8 cellular contexts compared by ENCODE assay signal in genomic region chr9:31347082-31347617, GRCh38.
DNase-seq lines count a peak whose midpoint lies in the region; ATAC-seq and TF ChIP-seq lines count a peak whose summit lies in the region.

No MANE protein-coding gene starts in this region.

- H3K4me3 Mint-ChIP-seq in activated CD4-positive, alpha-beta T cell treated with anti-CD3 and anti-CD28 coated beads for 36 hours = peak overlapping the region; percentile 65

- H2BK120ac ChIP-seq in neuronal stem cell (ENCODE audit: low read depth, low read length) = no peak overlapping the region

- H3K4me2 ChIP-seq in OCI-LY3 (ENCODE audit: low read length) (peak overlapping the region; percentile 39), neuronal stem cell (ENCODE audit: insufficient read depth, low read length, poor library complexity, severe bottlenecking) (no peak overlapping the region)

- peaks cover 11% of the 10 kb centered on the region for H3K36me3 Mint-ChIP-seq in activated CD4-positive, alpha-beta T cell treated with anti-CD3 and anti-CD28 coated beads for 36 hours (ENCODE audit: low read depth)

- H3K4me3 ChIP-seq in OCI-LY3 (ENCODE audit: low read length) (peak overlapping the region; percentile 36), neuronal stem cell (ENCODE audit: low read length in 2 of 2) (no peak overlapping the region)

- no peak overlapping the region for H2BK5ac ChIP-seq in neuronal stem cell (ENCODE audit: low read length)

- no peak overlapping the region for H2AK5ac ChIP-seq in neuronal stem cell (ENCODE audit: low read depth, low read length)

- H3K14ac ChIP-seq in neuronal stem cell (ENCODE audit: low read length) = no peak overlapping the region

- H2BK15ac ChIP-seq in neuronal stem cell (ENCODE audit: low read length) = no peak overlapping the region

- no peaks in the 10 kb centered on the region for H3K27me3 Mint-ChIP-seq in activated CD4-positive, alpha-beta T cell treated with anti-CD3 and anti-CD28 coated beads for 36 hours

- POLR2A ChIA-PET in activated CD4-positive, alpha-beta T cell treated with anti-CD3 and anti-CD28 coated beads for 36 hours (lab: Charles Lee) = interaction anchor here (0.6 to 0.7 kb wide), 2 partner anchors 13 to 21 kb away, joined by 3 read pairs; no protein-coding TSS in a partner anchor

- intact Hi-C loops in activated CD4-positive, alpha-beta T cell treated with anti-CD3 and anti-CD28 coated beads for 36 hours (cut with DNase I, micrococcal nuclease) = loop anchor here (5.0 kb wide), 2 partner anchors 75 to 195 kb away; no protein-coding TSS in a partner anchor

- H3K27me3 ChIP-seq in OCI-LY3 (ENCODE audit: low read depth, low read length) (no peaks in the 10 kb centered on the region), neuronal stem cell (ENCODE audit: control insufficient read depth in 3 of 3, insufficient read depth in 3 of 3, low read depth in 1 of 3, low read length in 3 of 3) (no peaks in the 10 kb centered on the region)

- CTCF ChIA-PET in activated CD4-positive, alpha-beta T cell treated with anti-CD3 and anti-CD28 coated beads for 36 hours (lab: Charles Lee) = interaction anchor here (0.7 to 1.7 kb wide), 4 partner anchors 12 to 34 kb away, joined by 3 to 5 read pairs (median 4); no protein-coding TSS in a partner anchor

- peak; percentile 94 for ATAC-seq in activated CD4-positive, alpha-beta T cell treated with anti-CD3 and anti-CD28 coated beads for 36 hours
- peak; percentile 99 for ATAC-seq in HG02973 (IDR thresholded peaks at IDR 0.05; ENCODE audit: unreplicated experiment)

- peak overlapping the region; percentile 23; the same call in 1 of the 2 replicates for H3K9ac ChIP-seq in OCI-LY3 (ENCODE audit: low read length)
- no peak overlapping the region for H3K9ac ChIP-seq in neuronal stem cell (ENCODE audit: low read depth, low read length, poor library complexity)

- no peak for TF ChIP-seq CTCF in OCI-LY3 (IDR thresholded peaks at IDR 0.05; ENCODE audit: low read depth, low read length)

- peaks cover 20% of the 10 kb centered on the region for H3K4me1 ChIP-seq in OCI-LY3 (ENCODE audit: low read length)
- no peaks in the 10 kb centered on the region for H3K4me1 ChIP-seq in neuronal stem cell (ENCODE audit: control insufficient read depth in 2 of 2, insufficient read depth in 1 of 2, low read depth in 1 of 2, low read length in 2 of 2)

- H3K9me3 Mint-ChIP-seq in activated CD4-positive, alpha-beta T cell treated with anti-CD3 and anti-CD28 coated beads for 36 hours (ENCODE audit: low read depth) = peaks cover 12% of the 10 kb centered on the region

- no peak overlapping the region for H3K23ac ChIP-seq in neuronal stem cell (ENCODE audit: low read depth, low read length, poor library complexity)

- no peak overlapping the region for H4K91ac ChIP-seq in neuronal stem cell (ENCODE audit: low read depth, low read length, poor library complexity)

- no peak for DNase-seq in activated CD4-positive, alpha-beta T cell treated with anti-CD3 and anti-CD28 coated beads for 36 hours
- DNase-seq in activated CD4-positive, alpha-beta T cell treated with anti-CD3 and anti-CD28 coated beads for 48 hours = no peak
- peak; percentile 11 for DNase-seq in effector CD4-positive, alpha-beta T cell
- DNase-seq in neuronal stem cell (ENCODE audit: low spot score) (no peak), NCI-H1048 (lab: John Stamatoyannopoulos, UW) (no peak), HCEC 1CT (no peak)

- H3K79me1 ChIP-seq in neuronal stem cell (ENCODE audit: low read depth, low read length) = no peaks in the 10 kb centered on the region

- no peak overlapping the region for H4K8ac ChIP-seq in neuronal stem cell (ENCODE audit: low read depth, low read length)

- no peak overlapping the region for H2BK12ac ChIP-seq in neuronal stem cell (ENCODE audit: low read length)

- H3K79me2 ChIP-seq in OCI-LY3 (ENCODE audit: low read length) = no peaks in the 10 kb centered on the region

- peak overlapping the region; percentile 95 for H3K27ac Mint-ChIP-seq in activated CD4-positive, alpha-beta T cell treated with anti-CD3 and anti-CD28 coated beads for 36 hours

- no peak overlapping the region for H3K4ac ChIP-seq in neuronal stem cell (ENCODE audit: low read length)

- WGBS in neuronal stem cell (ENCODE audit: extremely low coverage in 2 of 2, insufficient read length in 2 of 2, insufficient replicate concordance in 1 of 2), 2 donors = no CpG with 5 or more reads among the region's 6 CpGs

- H3K18ac ChIP-seq in neuronal stem cell (ENCODE audit: low read length) = no peak overlapping the region

- no peaks in the 10 kb centered on the region for H4K20me1 ChIP-seq in OCI-LY3 (ENCODE audit: insufficient read depth, low read length)

- H3K36me3 ChIP-seq in OCI-LY3 (replicated peaks; ENCODE audit: low read depth, low read length) = no peaks in the 10 kb centered on the region
- no peaks in the 10 kb centered on the region for H3K36me3 ChIP-seq in neuronal stem cell (replicated peaks in 1 of 2; ENCODE audit: control insufficient read depth in 2 of 2, insufficient read depth in 2 of 2, low read length in 2 of 2)

- H3K9me3 ChIP-seq in OCI-LY3 (ENCODE audit: insufficient read depth, low read length) = no peaks in the 10 kb centered on the region
- H3K9me3 ChIP-seq in neuronal stem cell (replicated peaks in 1 of 2; ENCODE audit: control insufficient read depth in 2 of 2, insufficient read depth in 1 of 2, low read depth in 1 of 2, low read length in 2 of 2) = no peaks in the 10 kb centered on the region

- H3K4me1 Mint-ChIP-seq in activated CD4-positive, alpha-beta T cell treated with anti-CD3 and anti-CD28 coated beads for 36 hours = peaks cover 32% of the 10 kb centered on the region

- H3K27ac ChIP-seq in OCI-LY3 (ENCODE audit: low read length) (peak overlapping the region; percentile 17; the same call in 1 of the 2 replicates), neuronal stem cell (replicated peaks; ENCODE audit: low read length) (no peak overlapping the region)

- H2AFZ ChIP-seq in OCI-LY3 (ENCODE audit: low read depth, low read length) (peak overlapping the region; percentile 79), neuronal stem cell (ENCODE audit: low read length) (peak overlapping the region; percentile 56)
